Comparison of ENCODE assay signal across 19 cellular contexts in genomic region chr11:118885831-118886571, GRCh38. TPM values are rescaled to one million over a fixed set of nuclear protein-coding genes. Genes with fewer than 3 reads are reported as not detected.
A peak's percentile ranks its signal among the peaks of the same experiment; 100 is the strongest.
DNase-seq lines count a peak whose midpoint lies in the region; ATAC-seq and TF ChIP-seq lines count a peak whose summit lies in the region.
"Had no signal": no experiment of that assay in that cellular context is flagged by ENCODE, and none has a peak within 500 bp of the region (broad histone marks: within the 10 kb centered on the region; RNA-seq: fewer than 3 reads in every experiment).

No MANE protein-coding gene starts in this region.

- peaks cover 52 to 89% (median 64%) of the 10 kb centered on the region in 4 donors for H3K4me1 Mint-ChIP-seq in CD4-positive, alpha-beta memory T cell
- H3K4me1 Mint-ChIP-seq in chondrocyte (ENCODE audit: low read depth) = peaks cover 89% of the 10 kb centered on the region
- H3K4me1 Mint-ChIP-seq in activated CD8-positive, alpha-beta memory T cell treated with anti-CD3 and anti-CD28 coated beads, Interleukin-2, amount 10 ng/mL, durations not matched to agents 7 days and 5 days = peaks cover 17% of the 10 kb centered on the region

- intact Hi-C loops in CD4-positive, alpha-beta memory T cell (cut with micrococcal nuclease) = no loop called here
- intact Hi-C loops in head of caudate nucleus (cut with DNase I) = no loop called here

- H2AK5ac ChIP-seq in trophoblast cell (ENCODE audit: low read length) = no peak overlapping the region

- H3K9me3 ChIP-seq in CD4-positive, alpha-beta memory T cell (ENCODE audit: control insufficient read depth in 1 of 2, low read length in 2 of 2) = no peaks in the 10 kb centered on the region
- H3K9me3 ChIP-seq in trophoblast cell (ENCODE audit: insufficient read depth, low read depth, low read length) = no peaks in the 10 kb centered on the region
- H3K9me3 ChIP-seq: left ventricle myocardium inferior, MG63, tibial nerve had no signal

- H2BK5ac ChIP-seq in trophoblast cell (ENCODE audit: low read depth, low read length, poor library complexity) = no peak overlapping the region

- H2BK12ac ChIP-seq in trophoblast cell (ENCODE audit: low read length) = no peak overlapping the region

- no peak overlapping the region for H3K18ac ChIP-seq in trophoblast cell (ENCODE audit: low read length)

- H4K12ac ChIP-seq in trophoblast cell (ENCODE audit: low read depth, low read length) = no peak overlapping the region

- WGBS in trophoblast cell (ENCODE audit: extremely low coverage, insufficient coverage, insufficient read length) = no CpG with 5 or more reads among the region's 12 CpGs

- peaks cover 2% of the 10 kb centered on the region for H3K79me2 ChIP-seq in trophoblast cell (ENCODE audit: control insufficient read depth, insufficient read depth, low read length, poor library complexity)

- no peak overlapping the region for H3K9ac ChIP-seq in trophoblast cell (ENCODE audit: low read length)

- H4K91ac ChIP-seq in trophoblast cell (ENCODE audit: low read depth, low read length) = peak overlapping the region; percentile 32

- ATAC-seq in activated CD8-positive, alpha-beta memory T cell treated with anti-CD3 and anti-CD28 coated beads, Interleukin-2, amount 10 ng/mL, durations not matched to agents 7 days and 5 days = no peak
- no peak for ATAC-seq in HG03095 (IDR thresholded peaks at IDR 0.05; ENCODE audit: unreplicated experiment)
- ATAC-seq: right cardiac atrium had no signal

- no peak overlapping the region for H2AFZ ChIP-seq in trophoblast cell (ENCODE audit: insufficient read depth, low read length, poor library complexity)

- H3K4me3 ChIP-seq in CD4-positive, alpha-beta memory T cell (ENCODE audit: low read length in 2 of 2) = peak overlapping the region in 1 of 2 donors; percentile 29
- H3K4me3 ChIP-seq in H7 (ENCODE audit: insufficient read depth, low read depth, low read length) (no peak overlapping the region), trophoblast cell (ENCODE audit: low read depth, low read length) (no peak overlapping the region)
- H3K4me3 ChIP-seq: left ventricle myocardium inferior, MG63 had no signal

- no peak overlapping the region for H3K14ac ChIP-seq in trophoblast cell (ENCODE audit: low read length)

- H4K8ac ChIP-seq in trophoblast cell (ENCODE audit: low read depth, low read length) = no peak overlapping the region

- DNase-seq in CD4-positive, alpha-beta memory T cell = no peak
- DNase-seq in H7 = peak; percentile 25
- no peak for DNase-seq in chondrocyte (ENCODE audit: low spot score)
- no peak for DNase-seq in trophoblast cell
- DNase-seq in activated CD8-positive, alpha-beta memory T cell treated with anti-CD3 and anti-CD28 coated beads, Interleukin-2, amount 10 ng/mL, durations not matched to agents 7 days and 5 days = no peak
- no peak for DNase-seq in NCI-H1105 treated with DMSO at 0.1 percent for 48 hours (lab: John Stamatoyannopoulos, UW)
- no peak for DNase-seq in head of caudate nucleus
- DNase-seq: caudate nucleus; HCEC 1CT; left ventricle myocardium inferior; MG63; NCI-H2081; NCI-H69; stimulated activated CD4-positive, alpha-beta T cell treated with anti-CD3 and anti-CD28 coated beads, Interleukin-1b, Interleukin-23, amount 100 ng/mL, for 48 hours had no signal

- TF ChIP-seq CTCF in chondrocyte (IDR thresholded peaks at IDR 0.05) = no peak

- H3K36me3 Mint-ChIP-seq in CD4-positive, alpha-beta memory T cell = peaks cover 5% of the 10 kb centered on the region in 2 donors
- no peaks in the 10 kb centered on the region for H3K36me3 Mint-ChIP-seq in chondrocyte (ENCODE audit: low read depth)
- no peaks in the 10 kb centered on the region for H3K36me3 Mint-ChIP-seq in activated CD8-positive, alpha-beta memory T cell treated with anti-CD3 and anti-CD28 coated beads, Interleukin-2, amount 10 ng/mL, durations not matched to agents 7 days and 5 days

- no peak overlapping the region for H3K4me2 ChIP-seq in trophoblast cell (ENCODE audit: low read length)

- H3K9me3 Mint-ChIP-seq in CD4-positive, alpha-beta memory T cell = peaks cover 0 to 4% (median 0%) of the 10 kb centered on the region in 8 donors
- H3K9me3 Mint-ChIP-seq in chondrocyte (ENCODE audit: low read depth) = no peaks in the 10 kb centered on the region
- H3K9me3 Mint-ChIP-seq in activated CD8-positive, alpha-beta memory T cell treated with anti-CD3 and anti-CD28 coated beads, Interleukin-2, amount 10 ng/mL, durations not matched to agents 7 days and 5 days (ENCODE audit: low read depth) = no peaks in the 10 kb centered on the region

- H3K27me3 Mint-ChIP-seq in CD4-positive, alpha-beta memory T cell = no peaks in the 10 kb centered on the region
- H3K27me3 Mint-ChIP-seq in chondrocyte (ENCODE audit: low read depth) = no peaks in the 10 kb centered on the region
- peaks cover 11% of the 10 kb centered on the region for H3K27me3 Mint-ChIP-seq in activated CD8-positive, alpha-beta memory T cell treated with anti-CD3 and anti-CD28 coated beads, Interleukin-2, amount 10 ng/mL, durations not matched to agents 7 days and 5 days

- H3K4ac ChIP-seq in trophoblast cell (ENCODE audit: low read depth, low read length) = no peak overlapping the region

- peaks cover 28% of the 10 kb centered on the region for H3K79me1 ChIP-seq in trophoblast cell (ENCODE audit: low read length)

- no peak overlapping the region for H3K23ac ChIP-seq in trophoblast cell (ENCODE audit: low read length)

- peak overlapping the region; percentile 64 to 96 (median 91) for H3K27ac Mint-ChIP-seq in CD4-positive, alpha-beta memory T cell
- peak overlapping the region; percentile 30 for H3K27ac Mint-ChIP-seq in chondrocyte (ENCODE audit: unreplicated experiment)
- no peak overlapping the region for H3K27ac Mint-ChIP-seq in activated CD8-positive, alpha-beta memory T cell treated with anti-CD3 and anti-CD28 coated beads, Interleukin-2, amount 10 ng/mL, durations not matched to agents 7 days and 5 days

- no peaks in the 10 kb centered on the region for H3K36me3 ChIP-seq in CD4-positive, alpha-beta memory T cell (ENCODE audit: insufficient read depth, low read length)
- H3K36me3 ChIP-seq in H7 (replicated peaks; ENCODE audit: control insufficient read depth, insufficient read depth, low read length) = no peaks in the 10 kb centered on the region
- H3K36me3 ChIP-seq in trophoblast cell (ENCODE audit: control insufficient read depth in 1 of 2, insufficient read depth in 2 of 2, low read length in 2 of 2) = no peaks in the 10 kb centered on the region
- H3K36me3 ChIP-seq: left ventricle myocardium inferior, MG63, tibial nerve had no signal

- H3K4me3 Mint-ChIP-seq in CD4-positive, alpha-beta memory T cell = peak overlapping the region; percentile 76 to 91 (median 87)
- no peak overlapping the region for H3K4me3 Mint-ChIP-seq in chondrocyte (ENCODE audit: unreplicated experiment)
- H3K4me3 Mint-ChIP-seq in activated CD8-positive, alpha-beta memory T cell treated with anti-CD3 and anti-CD28 coated beads, Interleukin-2, amount 10 ng/mL, durations not matched to agents 7 days and 5 days = no peak overlapping the region

- H3K27ac ChIP-seq in CD4-positive, alpha-beta memory T cell (ENCODE audit: low read depth, low read length) = peak overlapping the region; percentile 64
- H3K27ac ChIP-seq in trophoblast cell (ENCODE audit: low read depth, low read length) = no peak overlapping the region
- H3K27ac ChIP-seq: left ventricle myocardium inferior had no signal

- H2BK120ac ChIP-seq in trophoblast cell (ENCODE audit: insufficient read depth, low read length, poor library complexity) = no peak overlapping the region

- peaks cover 73% of the 10 kb centered on the region for H3K4me1 ChIP-seq in CD4-positive, alpha-beta memory T cell (ENCODE audit: insufficient read depth, low read length)
- H3K4me1 ChIP-seq in trophoblast cell (ENCODE audit: control insufficient read depth in 1 of 2, insufficient read depth in 2 of 2, low read length in 2 of 2) = peaks cover 39 to 42% of the 10 kb centered on the region in 2 experiments

- POLR2A ChIA-PET in CD4-positive, alpha-beta memory T cell (lab: Charles Lee; ENCODE audit: partially characterized antibody) = interaction anchor here (0.9 kb wide), 1 partner anchor 197 kb away, joined by 4 read pairs; no protein-coding TSS in a partner anchor

- CTCF ChIA-PET in CD4-positive, alpha-beta memory T cell (lab: Charles Lee; ENCODE audit: partially characterized antibody) = interaction anchor here (0.6 to 1.1 kb wide), 2 partner anchors 100 to 202 kb away, joined by 3 read pairs; no protein-coding TSS in a partner anchor
- CTCF ChIA-PET in activated CD8-positive, alpha-beta memory T cell treated with anti-CD3 and anti-CD28 coated beads, Interleukin-2, amount 10 ng/mL, durations not matched to agents 7 days and 5 days (lab: Charles Lee) = interaction anchor here (0.6 to 0.7 kb wide), 2 partner anchors 44 to 50 kb away, joined by 3 read pairs; no protein-coding TSS in a partner anchor

- no peaks in the 10 kb centered on the region for H3K27me3 ChIP-seq in CD4-positive, alpha-beta memory T cell (ENCODE audit: insufficient read depth, low read length)
- H3K27me3 ChIP-seq in H7 (ENCODE audit: control insufficient read depth, insufficient read depth, low read length) (no peaks in the 10 kb centered on the region; the same call in 1 of the 2 replicates), trophoblast cell (ENCODE audit: insufficient read depth, low read length) (no peaks in the 10 kb centered on the region)
- H3K27me3 ChIP-seq: MG63, tibial nerve had no signal

RNA-seq across cellular contexts. Expression of gene CXCR5, which starts 2.3 kb away (rescaled TPM):
- 10 to 100 TPM; 21.1 to 21.5 TPM for total RNA-seq in CD4-positive, alpha-beta memory T cell
- 10 to 100 TPM in 1 of 2 donors, 1 to 10 TPM in 1; 7.9 to 18.2 TPM for polyA plus RNA-seq in CD4-positive, alpha-beta memory T cell
- 0.04 TPM in 1 of 2 replicates, not detected in the other for total RNA-seq in H7 (2014; rRNA removed; shearing (Covaris generic))
- total RNA-seq in chondrocyte = 0.07 to 0.27 TPM in 2 of 3 replicates, not detected in the other
- polyA plus RNA-seq in trophoblast cell (2013) = 0.03 and 0.06 TPM in 2 replicates
- under 1 TPM in 1 of 2 experiments, not detected in 1; 0.30 TPM for total RNA-seq in activated CD8-positive, alpha-beta memory T cell treated with anti-CD3 and anti-CD28 coated beads, Interleukin-2, amount 10 ng/mL, durations not matched to agents 7 days and 5 days
- total RNA-seq: fibroblast of villous mesenchyme, left ventricle myocardium inferior, right cardiac atrium, tibial nerve had no signal
- polyA plus RNA-seq: neural cell had no signal

RNA-seq across cellular contexts. Expression of gene BCL9L, which starts 39.7 kb away (rescaled TPM):
- total RNA-seq in CD4-positive, alpha-beta memory T cell = 100 to 1,000 TPM; 216 to 232 TPM
- 10 to 100 TPM in 1 of 2 donors, under 1 TPM in 1; 0.45 to 10.9 TPM for polyA plus RNA-seq in CD4-positive, alpha-beta memory T cell
- total RNA-seq in H7 (2014; rRNA removed; shearing (Covaris generic)) = 15.8 and 18.5 TPM in 2 replicates
- 131 to 145 TPM (median 138 TPM) in 3 replicates for total RNA-seq in chondrocyte
- 187 and 191 TPM in 2 replicates for polyA plus RNA-seq in trophoblast cell (2013)
- 10 to 100 TPM; 33.9 to 44.0 TPM for total RNA-seq in activated CD8-positive, alpha-beta memory T cell treated with anti-CD3 and anti-CD28 coated beads, Interleukin-2, amount 10 ng/mL, durations not matched to agents 7 days and 5 days

Comparison
In these comparisons a context has a peak if more than half of its experiments do, and no peak if none do; other contexts are left out.
1. H3K4me3 Mint-ChIP-seq: peak in CD4-positive, alpha-beta memory T cell (8 of 8); none in chondrocyte (single experiment) and activated CD8-positive, alpha-beta memory T cell treated with anti-CD3 and anti-CD28 coated beads, Interleukin-2, amount 10 ng/mL, durations not matched to agents 7 days and 5 days (single experiment).
2. RNA of gene CXCR5, which starts 2.3 kb away (total RNA-seq): 21.1 to 21.5 TPM in CD4-positive, alpha-beta memory T cell; 0.30 TPM in activated CD8-positive, alpha-beta memory T cell treated with anti-CD3 and anti-CD28 coated beads, Interleukin-2, amount 10 ng/mL, durations not matched to agents 7 days and 5 days, 0.07 to 0.27 TPM in chondrocyte and 0.04 TPM in H7; every median in the first group is over 10 times any median in the second.